In the genomic region with DNA sequence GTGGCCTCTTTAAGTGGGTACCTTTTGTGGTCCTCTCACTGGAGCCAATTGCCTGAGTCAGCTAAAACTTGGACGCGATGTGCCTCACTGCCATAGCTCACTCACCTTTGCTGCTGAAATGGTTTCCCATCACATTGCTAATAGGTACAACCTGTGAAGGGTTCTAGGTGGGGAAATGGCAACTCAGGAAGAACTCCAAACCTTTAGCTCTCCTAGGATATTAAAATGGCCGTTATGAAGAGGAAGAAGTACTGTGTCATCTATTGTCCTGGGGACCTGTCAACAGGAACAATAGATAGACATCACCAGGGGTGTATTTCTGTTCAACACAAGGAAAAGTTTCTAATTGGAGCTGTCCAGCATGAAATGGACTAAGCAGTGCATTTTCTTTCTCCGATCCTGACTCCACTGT, we compare ENCODE assay signal across 2 cellular contexts.
TF ChIP-seq lines count a peak whose summit lies in the region.

No MANE protein-coding gene starts in this region.

TF ChIP-seq in H1, 55 proteins besides CTCF, POLR2A, EP300 and RAD21:
- TF ChIP-seq, protein P1, sequence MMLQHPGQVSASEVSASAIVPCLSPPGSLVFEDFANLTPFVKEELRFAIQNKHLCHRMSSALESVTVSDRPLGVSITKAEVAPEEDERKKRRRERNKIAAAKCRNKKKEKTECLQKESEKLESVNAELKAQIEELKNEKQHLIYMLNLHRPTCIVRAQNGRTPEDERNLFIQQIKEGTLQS (IDR thresholded peaks at IDR 0.05; ENCODE audit: insufficient read depth, low read depth, low read length), result no peak
- TF ChIP-seq MAFK (IDR thresholded peaks at IDR 0.05; ENCODE audit: low read depth, low read length), result peak; percentile 38; the same call in 1 of the 2 replicates

TF ChIP-seq in neural cell, 6 proteins besides CTCF, POLR2A, EP300 and RAD21:
- TF ChIP-seq, protein P2, sequence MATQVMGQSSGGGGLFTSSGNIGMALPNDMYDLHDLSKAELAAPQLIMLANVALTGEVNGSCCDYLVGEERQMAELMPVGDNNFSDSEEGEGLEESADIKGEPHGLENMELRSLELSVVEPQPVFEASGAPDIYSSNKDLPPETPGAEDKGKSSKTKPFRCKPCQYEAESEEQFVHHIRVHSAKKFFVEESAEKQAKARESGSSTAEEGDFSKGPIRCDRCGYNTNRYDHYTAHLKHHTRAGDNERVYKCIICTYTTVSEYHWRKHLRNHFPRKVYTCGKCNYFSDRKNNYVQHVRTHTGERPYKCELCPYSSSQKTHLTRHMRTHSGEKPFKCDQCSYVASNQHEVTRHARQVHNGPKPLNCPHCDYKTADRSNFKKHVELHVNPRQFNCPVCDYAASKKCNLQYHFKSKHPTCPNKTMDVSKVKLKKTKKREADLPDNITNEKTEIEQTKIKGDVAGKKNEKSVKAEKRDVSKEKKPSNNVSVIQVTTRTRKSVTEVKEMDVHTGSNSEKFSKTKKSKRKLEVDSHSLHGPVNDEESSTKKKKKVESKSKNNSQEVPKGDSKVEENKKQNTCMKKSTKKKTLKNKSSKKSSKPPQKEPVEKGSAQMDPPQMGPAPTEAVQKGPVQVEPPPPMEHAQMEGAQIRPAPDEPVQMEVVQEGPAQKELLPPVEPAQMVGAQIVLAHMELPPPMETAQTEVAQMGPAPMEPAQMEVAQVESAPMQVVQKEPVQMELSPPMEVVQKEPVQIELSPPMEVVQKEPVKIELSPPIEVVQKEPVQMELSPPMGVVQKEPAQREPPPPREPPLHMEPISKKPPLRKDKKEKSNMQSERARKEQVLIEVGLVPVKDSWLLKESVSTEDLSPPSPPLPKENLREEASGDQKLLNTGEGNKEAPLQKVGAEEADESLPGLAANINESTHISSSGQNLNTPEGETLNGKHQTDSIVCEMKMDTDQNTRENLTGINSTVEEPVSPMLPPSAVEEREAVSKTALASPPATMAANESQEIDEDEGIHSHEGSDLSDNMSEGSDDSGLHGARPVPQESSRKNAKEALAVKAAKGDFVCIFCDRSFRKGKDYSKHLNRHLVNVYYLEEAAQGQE (IDR thresholded peaks at IDR 0.05; ENCODE audit: borderline replicate concordance), result no peak
- TF ChIP-seq TAF1 (IDR thresholded peaks at IDR 0.05; ENCODE audit: low read depth) (no peak), SMC3 (conservative IDR thresholded peaks at IDR 0.05; ENCODE audit: poor library complexity) (no peak), POLR2AphosphoS5 (IDR thresholded peaks at IDR 0.05) (no peak), MXI1 (conservative IDR thresholded peaks at IDR 0.05; ENCODE audit: poor library complexity, severe bottlenecking) (no peak), EZH2 (IDR thresholded peaks at IDR 0.05; ENCODE audit: borderline replicate concordance, insufficient read depth, low read length, poor library complexity, severe bottlenecking) (no peak)
